ENCODE assay signal across 8 cellular contexts in the genomic region with DNA sequence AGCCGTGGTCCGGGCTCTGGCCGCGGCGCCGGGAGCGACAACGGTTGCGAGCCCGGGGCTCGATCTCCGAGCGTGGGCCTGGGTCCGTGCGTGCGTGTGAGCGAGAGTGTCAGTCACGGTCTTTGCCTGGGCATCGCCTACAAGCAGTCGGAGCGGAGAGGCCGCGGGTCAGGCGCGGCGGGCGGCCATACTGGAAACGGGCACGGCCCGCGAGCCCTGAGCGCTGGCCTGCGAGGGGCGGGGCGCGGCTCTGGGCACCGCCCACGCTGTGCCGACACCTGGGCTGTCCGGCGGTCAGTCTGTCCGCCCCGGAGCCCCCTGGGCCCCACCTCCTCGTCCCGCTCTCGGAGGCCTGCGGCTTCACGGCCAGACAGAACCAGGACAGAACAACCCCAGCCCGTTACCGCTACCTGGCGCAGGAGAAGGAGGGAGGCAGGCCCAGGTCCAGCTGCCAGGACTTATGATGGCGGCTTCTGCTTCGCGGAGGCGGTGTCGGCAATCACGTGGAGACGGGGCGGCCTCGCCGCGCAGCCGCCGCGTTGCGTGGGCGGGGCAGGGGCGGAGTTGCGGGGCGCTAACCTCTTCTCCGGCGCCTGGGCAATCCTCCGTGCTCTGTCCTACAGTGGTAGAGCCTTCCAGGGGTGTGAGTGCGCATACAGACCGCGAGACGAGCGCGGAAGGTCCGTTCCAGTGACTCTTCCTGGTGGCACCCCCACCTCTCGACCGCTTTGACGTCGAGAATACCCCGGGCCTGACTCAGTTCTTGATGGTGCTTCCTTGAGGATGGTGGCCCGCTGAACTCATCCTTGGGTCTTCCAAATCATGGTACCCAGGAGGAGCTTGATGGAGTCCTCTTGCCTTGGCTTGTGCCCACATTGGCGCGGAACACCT. TPM values are rescaled to one million over a fixed set of nuclear protein-coding genes. Genes with fewer than 3 reads are reported as not detected.
DNase-seq lines count a peak whose midpoint lies in the region; ATAC-seq and TF ChIP-seq lines count a peak whose summit lies in the region.

A gene with protein sequence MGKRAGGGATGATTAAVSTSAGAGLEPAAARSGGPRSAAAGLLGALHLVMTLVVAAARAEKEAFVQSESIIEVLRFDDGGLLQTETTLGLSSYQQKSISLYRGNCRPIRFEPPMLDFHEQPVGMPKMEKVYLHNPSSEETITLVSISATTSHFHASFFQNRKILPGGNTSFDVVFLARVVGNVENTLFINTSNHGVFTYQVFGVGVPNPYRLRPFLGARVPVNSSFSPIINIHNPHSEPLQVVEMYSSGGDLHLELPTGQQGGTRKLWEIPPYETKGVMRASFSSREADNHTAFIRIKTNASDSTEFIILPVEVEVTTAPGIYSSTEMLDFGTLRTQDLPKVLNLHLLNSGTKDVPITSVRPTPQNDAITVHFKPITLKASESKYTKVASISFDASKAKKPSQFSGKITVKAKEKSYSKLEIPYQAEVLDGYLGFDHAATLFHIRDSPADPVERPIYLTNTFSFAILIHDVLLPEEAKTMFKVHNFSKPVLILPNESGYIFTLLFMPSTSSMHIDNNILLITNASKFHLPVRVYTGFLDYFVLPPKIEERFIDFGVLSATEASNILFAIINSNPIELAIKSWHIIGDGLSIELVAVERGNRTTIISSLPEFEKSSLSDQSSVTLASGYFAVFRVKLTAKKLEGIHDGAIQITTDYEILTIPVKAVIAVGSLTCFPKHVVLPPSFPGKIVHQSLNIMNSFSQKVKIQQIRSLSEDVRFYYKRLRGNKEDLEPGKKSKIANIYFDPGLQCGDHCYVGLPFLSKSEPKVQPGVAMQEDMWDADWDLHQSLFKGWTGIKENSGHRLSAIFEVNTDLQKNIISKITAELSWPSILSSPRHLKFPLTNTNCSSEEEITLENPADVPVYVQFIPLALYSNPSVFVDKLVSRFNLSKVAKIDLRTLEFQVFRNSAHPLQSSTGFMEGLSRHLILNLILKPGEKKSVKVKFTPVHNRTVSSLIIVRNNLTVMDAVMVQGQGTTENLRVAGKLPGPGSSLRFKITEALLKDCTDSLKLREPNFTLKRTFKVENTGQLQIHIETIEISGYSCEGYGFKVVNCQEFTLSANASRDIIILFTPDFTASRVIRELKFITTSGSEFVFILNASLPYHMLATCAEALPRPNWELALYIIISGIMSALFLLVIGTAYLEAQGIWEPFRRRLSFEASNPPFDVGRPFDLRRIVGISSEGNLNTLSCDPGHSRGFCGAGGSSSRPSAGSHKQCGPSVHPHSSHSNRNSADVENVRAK (N-terminal part only) (minus strand): TSS at position 215 of the 891 bp plus-strand sequence. CDS start 286 bp downstream, outside the sequence.

- no peaks in the 10 kb centered on the region for H3K36me3 ChIP-seq in lung (ENCODE audit: control insufficient read depth in 2 of 2, insufficient read depth in 2 of 2, low read length in 2 of 2)

- peak; percentile 96 for DNase-seq in COLO668 (lab: John Stamatoyannopoulos, UW; ENCODE audit: unreplicated experiment)
- DNase-seq in GM20000 (ENCODE audit: low spot score): peak; percentile 95
- peak; percentile 93 for DNase-seq in HT-29 (ENCODE audit: low spot score)
- peak; percentile 92 for DNase-seq in NK-92 treated with Interleukin-12 subunit alpha and Interleukin-12 subunit beta, amount 100 ng/mL, for 24 hours (lab: John Stamatoyannopoulos, UW)
- peak; percentile 99 for DNase-seq in activated CD8-positive, alpha-beta memory T cell treated with anti-CD3 and anti-CD28 coated beads for 24 hours
- peak; percentile 92 for DNase-seq in effector CD4-positive, alpha-beta T cell
- peak; percentile 95 for DNase-seq in lung (ENCODE audit: low spot score)
- DNase-seq in stimulated activated CD4-positive, alpha-beta T cell treated with anti-CD3 and anti-CD28 coated beads, TNF-alpha, amount 100 ng/mL, for 24 hours (ENCODE audit: low read depth in 3 of 3): peak; percentile 93 to 96 (median 93)

- no peaks in the 10 kb centered on the region for H3K27me3 ChIP-seq in lung (ENCODE audit: control insufficient read depth, insufficient read depth)

- 1% methylated on average over 80 to 88 of the region's 88 CpGs for WGBS in lung, 2 donors

- H3K4me1 ChIP-seq in lung (ENCODE audit: control insufficient read depth in 2 of 2, insufficient read depth in 2 of 2, low read length in 2 of 2): peaks cover 6 to 18% of the 10 kb centered on the region in 2 donors

- H3K9me3 ChIP-seq in lung (ENCODE audit: control insufficient read depth in 2 of 2, insufficient read depth in 1 of 2, low read length in 1 of 2): no peaks in the 10 kb centered on the region

- no peak for TF ChIP-seq CTCF in GM20000 (IDR thresholded peaks at IDR 0.05; ENCODE audit: extremely low read depth, missing control alignments)
- no peak for TF ChIP-seq CTCF in lung (IDR thresholded peaks at IDR 0.05; ENCODE audit: control extremely low read depth, extremely low read depth)

- H3K4me3 ChIP-seq in lung: peak within 1 kb of the TSS; percentile 80

- H3K27ac ChIP-seq in lung (ENCODE audit: low read depth in 1 of 2, low read length in 1 of 2): peak within 1 kb of the TSS; percentile 89 to 93

- ATAC-seq in lung (ENCODE audit: insufficient read depth, low FRiP score): peak; percentile 94

RNA-seq across cellular contexts. Expression of the gene that starts here (rescaled TPM):
- 8.7 and 14.1 TPM in 2 replicates for total RNA-seq in HT-29 (2014; rRNA removed; shearing (Covaris generic))
- 10 to 100 TPM; 32.7 to 54.0 TPM for total RNA-seq in lung
- polyA plus RNA-seq in lung: 10 to 100 TPM in 1 of 2 donors, 1 to 10 TPM in 1; 9.3 to 14.7 TPM

Comparison
In these comparisons a context has a peak if more than half of its experiments do, and no peak if none do; other contexts are left out.
1. Peak in every context shown above with its lines: DNase-seq, ATAC-seq, H3K4me3 ChIP-seq and H3K27ac ChIP-seq.